Comparison of ENCODE assay signal across 8 cellular contexts in the genomic region with DNA sequence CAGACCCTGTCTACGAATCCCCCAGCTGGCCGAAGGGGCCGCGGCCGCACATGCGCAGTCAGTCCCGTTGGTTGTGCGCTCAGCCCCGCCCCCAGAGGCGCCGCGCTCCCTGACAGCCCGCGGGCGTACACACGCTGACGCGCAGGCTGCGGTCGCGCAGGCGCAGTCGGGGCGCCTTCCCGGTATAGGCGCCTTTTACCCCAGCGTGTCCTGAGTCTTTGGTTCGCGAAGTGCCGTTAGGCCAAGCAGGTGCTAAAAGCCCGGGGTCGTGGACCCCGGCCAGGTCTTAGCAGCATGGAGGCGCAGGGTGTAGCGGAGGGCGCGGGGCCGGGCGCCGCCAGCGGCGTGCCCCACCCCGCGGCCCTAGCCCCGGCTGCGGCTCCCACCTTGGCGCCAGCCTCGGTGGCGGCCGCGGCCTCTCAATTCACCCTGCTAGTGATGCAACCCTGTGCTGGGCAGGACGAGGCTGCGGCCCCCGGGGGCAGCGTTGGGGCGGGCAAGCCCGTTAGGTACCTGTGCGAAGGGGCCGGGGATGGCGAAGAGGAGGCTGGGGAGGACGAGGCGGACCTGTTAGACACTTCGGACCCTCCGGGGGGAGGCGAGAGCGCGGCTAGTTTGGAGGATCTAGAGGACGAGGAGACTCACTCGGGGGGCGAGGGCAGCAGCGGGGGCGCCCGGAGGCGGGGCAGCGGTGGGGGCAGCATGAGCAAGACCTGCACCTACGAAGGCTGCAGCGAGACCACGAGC. TPM values are rescaled to one million over a fixed set of nuclear protein-coding genes. Genes with fewer than 3 reads are reported as not detected.
A peak's percentile ranks its signal among the peaks of the same experiment; 100 is the strongest.
DNase-seq lines count a peak whose midpoint lies in the region; ATAC-seq and TF ChIP-seq lines count a peak whose summit lies in the region.

A gene with protein sequence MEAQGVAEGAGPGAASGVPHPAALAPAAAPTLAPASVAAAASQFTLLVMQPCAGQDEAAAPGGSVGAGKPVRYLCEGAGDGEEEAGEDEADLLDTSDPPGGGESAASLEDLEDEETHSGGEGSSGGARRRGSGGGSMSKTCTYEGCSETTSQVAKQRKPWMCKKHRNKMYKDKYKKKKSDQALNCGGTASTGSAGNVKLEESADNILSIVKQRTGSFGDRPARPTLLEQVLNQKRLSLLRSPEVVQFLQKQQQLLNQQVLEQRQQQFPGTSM (plus strand): TSS at position 159 of the 747 bp plus-strand sequence. CDS start 136 bp downstream, at position 295.

- DNase-seq in AG20443 (ENCODE audit: low spot score) (peak; percentile 100), NCI-H446 treated with DMSO at 0.1 percent for 48 hours (lab: John Stamatoyannopoulos, UW) (peak; percentile 61), cerebellum (ENCODE audit: low spot score) (peak; percentile 96)
- peak; percentile 88 for DNase-seq in activated CD4-positive, alpha-beta T cell treated with anti-CD3 and anti-CD28 coated beads for 1 hour
- peak; percentile 84 to 88 (median 87) for DNase-seq in stimulated activated CD4-positive, alpha-beta T cell treated with anti-CD3 and anti-CD28 coated beads, Interleukin-1b, Interleukin-23, amount 100 ng/mL, for 24 hours (ENCODE audit: low read depth in 4 of 4, low spot score in 1 of 4)

- H3K27ac ChIP-seq in layer of hippocampus (ENCODE audit: low read depth, low read length): peak within 1 kb of the TSS; percentile 67

- H3K27me3 ChIP-seq in layer of hippocampus (ENCODE audit: control insufficient read depth, insufficient read depth, low read length): no peaks in the 10 kb centered on the region

- peak; percentile 84 for TF ChIP-seq POLR2A in GM18951 (IDR thresholded peaks at IDR 0.05; ENCODE audit: extremely low read depth, insufficient read depth, insufficient read length)

- in situ Hi-C loops in GM18951 (cut with MboI; ENCODE audit: low sequenced_read_pairs, unreplicated experiment): no loop called here

- peak; percentile 87 for ATAC-seq in HG03175 (IDR thresholded peaks at IDR 0.05; ENCODE audit: unreplicated experiment)

RNA-seq across cellular contexts. Expression of the gene that starts here (rescaled TPM):
- total RNA-seq in cerebellum: 18.0 TPM

Comparison
In these comparisons a context has a peak if more than half of its experiments do, and no peak if none do; other contexts are left out.
1. Peak in every context shown above with its lines: DNase-seq, ATAC-seq and H3K27ac ChIP-seq.